8 cellular contexts compared by ENCODE assay signal in the genomic region with DNA sequence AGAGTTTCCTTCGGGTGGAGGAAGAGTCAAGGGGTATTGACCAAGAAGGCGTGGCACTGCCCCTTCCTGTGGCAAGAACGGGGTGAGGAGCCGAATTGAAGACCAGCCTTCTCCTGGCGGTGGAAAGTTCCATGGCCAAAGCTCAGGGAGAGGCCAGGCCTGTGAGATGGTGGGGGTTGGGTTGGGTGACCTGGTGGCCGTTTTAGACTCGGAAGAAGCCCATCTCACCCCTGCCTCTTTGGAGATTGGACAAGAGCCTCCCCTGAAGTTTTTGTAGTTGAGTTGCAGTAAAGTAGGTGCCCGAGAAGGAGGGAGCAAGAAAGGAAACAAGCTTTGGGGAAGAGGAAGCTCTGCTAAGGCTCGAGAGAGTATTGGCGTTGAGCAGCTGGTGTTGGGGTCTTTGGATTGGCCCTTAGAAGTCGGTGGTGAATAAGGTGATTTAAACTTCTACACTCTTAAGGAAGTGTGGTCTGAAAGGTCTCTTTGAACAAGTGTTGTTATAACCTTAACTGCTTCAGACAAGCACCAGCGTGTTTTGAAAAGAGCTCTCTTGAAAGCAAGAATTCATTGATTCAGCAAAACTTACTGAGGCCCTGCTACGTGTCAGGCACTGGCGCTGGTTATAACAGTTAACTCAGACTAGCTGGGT. TPM values are rescaled to one million over a fixed set of nuclear protein-coding genes. Genes with fewer than 3 reads are reported as not detected.
DNase-seq lines count a peak whose midpoint lies in the region; TF ChIP-seq lines count a peak whose summit lies in the region.

No MANE protein-coding gene starts in this region.

- H3K36me3 ChIP-seq in H7 (replicated peaks; ENCODE audit: control insufficient read depth, insufficient read depth, low read length): no peaks in the 10 kb centered on the region; the same call in 1 of the 2 replicates
- no peaks in the 10 kb centered on the region for H3K36me3 ChIP-seq in SJCRH30
- no peaks in the 10 kb centered on the region for H3K36me3 ChIP-seq in esophagus (ENCODE audit: control insufficient read depth in 2 of 2, insufficient read depth in 2 of 2, low read length in 1 of 2)
- no peaks in the 10 kb centered on the region for H3K36me3 ChIP-seq in neutrophil

- DNase-seq in H7 (peak; percentile 61), SJCRH30 (no peak), NCI-H1092 (lab: John Stamatoyannopoulos, UW) (no peak), SK-N-DZ (ENCODE audit: low spot score) (no peak), NCI-H774 (lab: John Stamatoyannopoulos, UW) (no peak)
- no peak for DNase-seq in NK-92 treated with Interleukin-12 subunit alpha and Interleukin-12 subunit beta, amount 100 ng/mL, for 24 hours (lab: John Stamatoyannopoulos, UW)

- peak overlapping the region; percentile 4; the same call in 1 of the 2 replicates for H3K27ac ChIP-seq in SJCRH30
- H3K27ac ChIP-seq in esophagus (ENCODE audit: low read depth in 2 of 2, low read length in 1 of 2): peak overlapping the region; percentile 95 to 96
- peak overlapping the region; percentile 87 for H3K27ac ChIP-seq in neutrophil

- H3K9me3 ChIP-seq in SJCRH30 (replicated peaks): no peaks in the 10 kb centered on the region
- H3K9me3 ChIP-seq in esophagus (ENCODE audit: control insufficient read depth in 2 of 2, insufficient read depth in 1 of 2, low read depth in 1 of 2, low read length in 1 of 2): no peaks in the 10 kb centered on the region
- no peaks in the 10 kb centered on the region for H3K9me3 ChIP-seq in neutrophil

- H3K4me1 ChIP-seq in SJCRH30 (peaks cover 46% of the 10 kb centered on the region), esophagus (ENCODE audit: control insufficient read depth in 2 of 2, insufficient read depth in 2 of 2, low read length in 1 of 2) (peaks cover 2 to 16% of the 10 kb centered on the region in 2 donors), neutrophil (ENCODE audit: control insufficient read depth in 1 of 2, insufficient read depth in 1 of 2, low read depth in 1 of 2, low read length in 1 of 2) (peaks cover 41 to 54% of the 10 kb centered on the region in 2 experiments)

- no peak for TF ChIP-seq CTCF in neutrophil (IDR thresholded peaks at IDR 0.05)

- H3K27me3 ChIP-seq in H7 (ENCODE audit: control insufficient read depth, insufficient read depth, low read length) (no peaks in the 10 kb centered on the region), SJCRH30 (no peaks in the 10 kb centered on the region), esophagus (ENCODE audit: control insufficient read depth in 1 of 2, insufficient read depth in 2 of 2, low read length in 2 of 2) (no peaks in the 10 kb centered on the region), neutrophil (peaks cover 6% of the 10 kb centered on the region)

- 35 to 40% methylated on average over 14 of the region's 14 CpGs for whole genome bisulfite sequencing in esophagus, 2 donors

- H3K4me3 ChIP-seq in H7 (ENCODE audit: insufficient read depth, low read depth, low read length) (peak overlapping the region; percentile 86), SJCRH30 (no peak overlapping the region), esophagus (ENCODE audit: low read depth in 1 of 2, low read length in 2 of 2) (peak overlapping the region; percentile 91 to 95), neutrophil (ENCODE audit: low read depth in 1 of 2, low read length in 1 of 2) (peak overlapping the region; percentile 73 to 89)

RNA-seq across cellular contexts. Expression of a gene that starts 1.0 kb away (rescaled TPM):
- total RNA-seq in H7 (2014; rRNA removed; shearing (Covaris generic)): 143 and 153 TPM in 2 replicates
- total RNA-seq in SJCRH30 (2014; rRNA removed; shearing (Covaris generic)): 0.38 and 0.45 TPM in 2 replicates
- 100 to 1,000 TPM; 230 to 334 TPM for polyA plus RNA-seq in esophagus
- 1.6 and 2.1 TPM in 2 replicates for polyA plus RNA-seq in SK-N-DZ (2014; cell fraction: cytosol; rRNA removed)
- polyA plus RNA-seq in SK-N-DZ (2014; cell fraction: nucleus; rRNA removed): 1.4 and 1.8 TPM in 2 replicates

RNA-seq across cellular contexts. Expression of a gene that starts 9.2 kb away (rescaled TPM):
- total RNA-seq in H7 (2014; rRNA removed; shearing (Covaris generic)): 3.5 and 3.7 TPM in 2 replicates
- total RNA-seq in SJCRH30 (2014; rRNA removed; shearing (Covaris generic)): 1.9 and 2.2 TPM in 2 replicates
- polyA plus RNA-seq in esophagus: 10 to 100 TPM; 31.2 to 77.0 TPM
- 2.0 and 3.5 TPM in 2 replicates for polyA plus RNA-seq in SK-N-DZ (2014; cell fraction: cytosol; rRNA removed)
- polyA plus RNA-seq in SK-N-DZ (2014; cell fraction: nucleus; rRNA removed): 5.1 and 10.4 TPM in 2 replicates

RNA-seq across cellular contexts. Expression of a gene that starts 38.7 kb away (rescaled TPM):
- total RNA-seq in H7 (2014; rRNA removed; shearing (Covaris generic)): 5.1 and 11.1 TPM in 2 replicates
- not detected in 2 replicates for total RNA-seq in SJCRH30 (2014; rRNA removed; shearing (Covaris generic))
- 1,000 to 10,000 TPM in 1 of 2 donors, 100 to 1,000 TPM in 1; 826 to 1,919 TPM for polyA plus RNA-seq in esophagus
- not detected in 2 replicates for polyA plus RNA-seq in SK-N-DZ (2014; cell fraction: cytosol; rRNA removed)
- not detected in 2 replicates for polyA plus RNA-seq in SK-N-DZ (2014; cell fraction: nucleus; rRNA removed)

RNA-seq across cellular contexts. Expression of a gene that starts 41.3 kb away (rescaled TPM):
- total RNA-seq in H7 (2014; rRNA removed; shearing (Covaris generic)): 3.0 and 5.5 TPM in 2 replicates
- 8.1 and 10.6 TPM in 2 replicates for total RNA-seq in SJCRH30 (2014; rRNA removed; shearing (Covaris generic))
- polyA plus RNA-seq in esophagus: under 1 TPM; 0.06 to 0.08 TPM
- 30.6 and 40.8 TPM in 2 replicates for polyA plus RNA-seq in SK-N-DZ (2014; cell fraction: cytosol; rRNA removed)
- polyA plus RNA-seq in SK-N-DZ (2014; cell fraction: nucleus; rRNA removed): 50.0 and 51.9 TPM in 2 replicates

RNA-seq across cellular contexts. Expression of a gene that starts 50.4 kb away (rescaled TPM):
- 114 and 147 TPM in 2 replicates for total RNA-seq in H7 (2014; rRNA removed; shearing (Covaris generic))
- 47.9 and 54.5 TPM in 2 replicates for total RNA-seq in SJCRH30 (2014; rRNA removed; shearing (Covaris generic))
- 10 to 100 TPM; 26.0 to 40.3 TPM for polyA plus RNA-seq in esophagus
- polyA plus RNA-seq in SK-N-DZ (2014; cell fraction: cytosol; rRNA removed): 73.2 and 80.4 TPM in 2 replicates
- 65.2 and 72.6 TPM in 2 replicates for polyA plus RNA-seq in SK-N-DZ (2014; cell fraction: nucleus; rRNA removed)

Comparison
In these comparisons a context has a peak if more than half of its experiments do, and no peak if none do; other contexts are left out.
1. H3K27ac ChIP-seq: peak in every context shown above with its lines; median percentile 96 in esophagus; 87 in neutrophil; 4 in SJCRH30.
2. RNA of a gene that starts 1.0 kb away (total RNA-seq): 143 to 153 TPM in H7; 0.38 to 0.45 TPM in SJCRH30; every median in the first group is over 10 times any median in the second.